Comparison of ENCODE assay signal across 9 cellular contexts in genomic region chr17:77507116-77507885, GRCh38.
A peak's percentile ranks its signal among the peaks of the same experiment; 100 is the strongest.
DNase-seq lines count a peak whose midpoint lies in the region; ATAC-seq, FAIRE-seq and TF ChIP-seq lines count a peak whose summit lies in the region.
"Had no signal": no experiment of that assay in that cellular context is flagged by ENCODE, and none has a peak within 500 bp of the region (broad histone marks: within the 10 kb centered on the region; RNA-seq: fewer than 3 reads in every experiment).

No MANE protein-coding gene starts in this region.

- no peak for FAIRE-seq in K562 (lab: Jason Lieb, UNC)

- no peaks in the 10 kb centered on the region for H3K27me3 Mint-ChIP-seq in neural crest cell (ENCODE audit: low read depth)

- WGBS in K562 (ENCODE audit: insufficient coverage, low coverage, missing lambda C conversion rate) = under 1% methylated on average over 19 of the region's 19 CpGs

- H3K4me3 ChIP-seq in K562 = no peak overlapping the region

- H3K4me3 Mint-ChIP-seq in neural crest cell = peak overlapping the region; percentile 55

- H3K79me2 ChIP-seq in K562 (ENCODE audit: control insufficient read depth, insufficient read depth, low read length) = no peaks in the 10 kb centered on the region

- peaks cover 8% of the 10 kb centered on the region for H3K9me3 Mint-ChIP-seq in neural crest cell

- peaks cover 7% of the 10 kb centered on the region for H3K36me3 Mint-ChIP-seq in neural crest cell (ENCODE audit: low read depth)

- DNase-seq in NCI-H82 (lab: John Stamatoyannopoulos, UW) (peak; percentile 62), NCI-H82 treated with DMSO at 0.1 percent for 48 hours (lab: John Stamatoyannopoulos, UW; ENCODE audit: unreplicated experiment) (no peak), HPDE6-E6E7 (ENCODE audit: extremely low spot score) (peak; percentile 60), K562 (ENCODE audit: extremely low read depth in 1 of 4, low spot score in 3 of 4) (no peak), neural crest cell (ENCODE audit: low read depth, low spot score) (no peak), amygdala (lab: John Stamatoyannopoulos, UW) (no peak), NCI-H1417 treated with DMSO at 0.1 percent for 48 hours (lab: John Stamatoyannopoulos, UW) (no peak)
- DNase-seq: SIG-M5 had no signal

- POLR2A ChIA-PET in K562 (lab: Yijun Ruan, JAX) = interaction anchor here (0.6 kb wide), 1 partner anchor 103 kb away, joined by 3 read pairs; no protein-coding TSS in a partner anchor

- no peak for TF ChIP-seq EP300 in K562 (IDR thresholded peaks at IDR 0.05; ENCODE audit: low read length)

- no peak overlapping the region for H3K27ac ChIP-seq in K562 (ENCODE audit: extremely low read depth, low read depth, low read length)

- H4K20me1 ChIP-seq in K562 (replicated peaks; ENCODE audit: control insufficient read depth, insufficient read depth, low read length) = peaks cover 4% of the 10 kb centered on the region; the same call in 1 of the 2 replicates

- H3K27ac Mint-ChIP-seq in neural crest cell (ENCODE audit: unreplicated experiment) = no peak overlapping the region

- no peaks in the 10 kb centered on the region for H3K9me1 ChIP-seq in K562 (ENCODE audit: control insufficient read depth, insufficient read depth, low read length)

- no peaks in the 10 kb centered on the region for H3K36me3 ChIP-seq in K562 (ENCODE audit: control insufficient read depth, insufficient read depth, low read length)

- intact Hi-C loops in K562 (cut with micrococcal nuclease) = no loop called here

- H3K4me2 ChIP-seq in K562 (ENCODE audit: insufficient read depth, low read length) = no peak overlapping the region

- H3K27me3 ChIP-seq in K562 (ENCODE audit: control insufficient read depth in 2 of 2, insufficient read depth in 2 of 2, low read length in 2 of 2) = peaks cover 10 to 53% of the 10 kb centered on the region in 2 experiments

- CTCF ChIA-PET in K562 (lab: Yijun Ruan, JAX; ENCODE audit: low intra/inter-chr PET ratio) = no interaction called here

- H3K4me1 Mint-ChIP-seq in neural crest cell = no peaks in the 10 kb centered on the region

- TF ChIP-seq POLR2A in K562 (conservative IDR thresholded peaks at IDR 0.05) = no peak

- peak; percentile 53 for ATAC-seq in K562
- no peak for ATAC-seq in GM21367 (IDR thresholded peaks at IDR 0.05; ENCODE audit: unreplicated experiment)

- no peak overlapping the region for H3K9ac ChIP-seq in K562 (ENCODE audit: insufficient read depth in 1 of 2, low read depth in 2 of 2, low read length in 2 of 2)

- no peaks in the 10 kb centered on the region for H3K9me3 ChIP-seq in K562 (replicated peaks; ENCODE audit: control insufficient read depth, insufficient read depth, low read depth, low read length)

- TF ChIP-seq CTCF in K562 (IDR thresholded peaks at IDR 0.05 in 2 of 3, conservative IDR thresholded peaks at IDR 0.05 in 1 of 3; ENCODE audit: insufficient read depth in 2 of 3, low read depth in 1 of 3, low read length in 3 of 3) (peak in 2 of 3 experiments; percentile 30 to 33; a peak in 2 of 6 replicates), neural crest cell (conservative IDR thresholded peaks at IDR 0.05) (no peak)

- TF ChIP-seq RAD21 in K562 (CRISPR knock-in tag; conservative IDR thresholded peaks at IDR 0.05 in 1 of 2, IDR thresholded peaks at IDR 0.05 in 1 of 2) = peak in 1 of 2 experiments; percentile 38; a peak in 2 of 4 replicates

- no TSS peak for BruUV-seq in K562 (replicated peaks; lab: Mats Ljungman, UMichigan)

- peaks cover 0 to 8% of the 10 kb centered on the region in 2 experiments; a peak in 2 of 5 replicates for H3K4me1 ChIP-seq in K562 (replicated peaks in 1 of 2; ENCODE audit: control insufficient read depth in 2 of 2, insufficient read depth in 2 of 2, low read length in 2 of 2)

- H2AFZ ChIP-seq in K562 (ENCODE audit: low read depth, low read length) = no peak overlapping the region

- in situ Hi-C loops in K562 (cut with MboI) = no loop called here

TF ChIP-seq in K562, 482 proteins besides CTCF, POLR2A, EP300 and RAD21:
- TF ChIP-seq MLLT1 (IDR thresholded peaks at IDR 0.05) = no peak

Comparison
In these comparisons a context has a peak if more than half of its experiments do, and no peak if none do; other contexts are left out.
1. DNase-seq: peak in NCI-H82 (single experiment) and HPDE6-E6E7 (single experiment); none in NCI-H82 treated with DMSO at 0.1 percent for 48 hours (single experiment), K562 (0 of 4), neural crest cell (single experiment), amygdala (0 of 56) and NCI-H1417 treated with DMSO at 0.1 percent for 48 hours (single experiment).